ENCODE assay signal across 9 cellular contexts in the genomic region with DNA sequence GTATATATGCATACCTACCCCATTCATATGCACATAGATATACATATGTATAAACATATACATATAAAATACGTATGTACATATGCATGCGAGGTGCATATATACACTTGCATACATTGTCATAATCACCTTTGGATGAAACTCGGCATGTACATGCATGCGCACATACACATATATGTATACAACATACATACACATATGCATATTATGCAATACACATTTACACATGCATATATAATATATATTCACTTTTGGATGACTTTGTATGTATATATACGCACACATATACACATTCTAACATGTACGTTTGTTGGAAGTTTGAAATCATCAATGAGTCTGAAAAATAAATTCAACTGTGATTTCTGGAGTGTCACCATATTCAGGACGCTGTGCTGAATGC.
"Had no signal": no experiment of that assay in that cellular context is flagged by ENCODE, and none has a peak within 500 bp of the region (broad histone marks: within the 10 kb centered on the region; RNA-seq: fewer than 3 reads in every experiment).

No MANE protein-coding gene starts in this region.

- H2AFZ ChIP-seq: GM23248, GM23338 had no signal

- H3K4me2 ChIP-seq: GM23338 had no signal

- ATAC-seq: GM23338, HCT116 had no signal

- H3K9me3 ChIP-seq: HAP-1 had no signal

- H3K4me3 ChIP-seq: GM23248, GM23338, HAP-1 had no signal

- H3K27ac ChIP-seq: GM23248 had no signal

- H3K36me3 ChIP-seq: HAP-1 had no signal

- H3K9ac ChIP-seq: GM23248 had no signal

- DNase-seq: GM23248, GOT3, H7, H9, HCEC 1CT, HFFc6 had no signal

- H3K4me1 ChIP-seq: HAP-1 had no signal
